In genomic region chr20:18728867-18729224, GRCh38 we compare ENCODE assay signal across 12 cellular contexts.
DNase-seq lines count a peak whose midpoint lies in the region; ATAC-seq and TF ChIP-seq lines count a peak whose summit lies in the region.
"Had no signal": no experiment of that assay in that cellular context is flagged by ENCODE, and none has a peak within 500 bp of the region (broad histone marks: within the 10 kb centered on the region; RNA-seq: fewer than 3 reads in every experiment).

No MANE protein-coding gene starts in this region.

- peak; percentile 23 for ATAC-seq in GM19328 (IDR thresholded peaks at IDR 0.05; ENCODE audit: unreplicated experiment)
- peak; percentile 28 for ATAC-seq in HG02610 (IDR thresholded peaks at IDR 0.05; ENCODE audit: unreplicated experiment)
- ATAC-seq in HG03342 (IDR thresholded peaks at IDR 0.05; ENCODE audit: unreplicated experiment) = peak; percentile 32
- peak; percentile 17 for ATAC-seq in stimulated activated memory B cell treated with anti-CD40 and anti-IgM and Interleukin-4, amounts not matched to agents 10 μg/mL and 1 μg/mL and 100 μg/mL, for 72 hours

- no peak overlapping the region for H3K9ac ChIP-seq in endodermal cell (ENCODE audit: extremely low read depth, low read length, poor library complexity, severe bottlenecking)

- TF ChIP-seq CTCF in chondrocyte (IDR thresholded peaks at IDR 0.05) = no peak
- TF ChIP-seq CTCF in ascending aorta (IDR thresholded peaks at IDR 0.05) = no peak
- no peak for TF ChIP-seq CTCF in endodermal cell (conservative IDR thresholded peaks at IDR 0.05)

- no peaks in the 10 kb centered on the region for H3K9me3 ChIP-seq in ascending aorta
- H3K9me3 ChIP-seq in endodermal cell (ENCODE audit: control insufficient read depth, low read length) = no peaks in the 10 kb centered on the region
- H3K9me3 ChIP-seq: colonic mucosa, stomach had no signal

- H3K36me3 ChIP-seq in ascending aorta (no peaks in the 10 kb centered on the region), endodermal cell (ENCODE audit: control insufficient read depth, insufficient read depth, low read length) (no peaks in the 10 kb centered on the region)
- H3K36me3 ChIP-seq: colonic mucosa, stomach had no signal

- no peaks in the 10 kb centered on the region for H3K9me3 Mint-ChIP-seq in stimulated activated memory B cell treated with anti-CD40 and anti-IgM and Interleukin-4, amounts not matched to agents 10 μg/mL and 1 μg/mL and 100 μg/mL, for 72 hours
- H3K9me3 Mint-ChIP-seq in chondrocyte (ENCODE audit: low read depth) (no peaks in the 10 kb centered on the region), endodermal cell (no peaks in the 10 kb centered on the region)

- H3K27me3 Mint-ChIP-seq in stimulated activated memory B cell treated with anti-CD40 and anti-IgM and Interleukin-4, amounts not matched to agents 10 μg/mL and 1 μg/mL and 100 μg/mL, for 72 hours = no peaks in the 10 kb centered on the region
- H3K27me3 Mint-ChIP-seq in chondrocyte (ENCODE audit: low read depth) (no peaks in the 10 kb centered on the region), endodermal cell (ENCODE audit: insufficient read depth) (no peaks in the 10 kb centered on the region)

- H3K27ac ChIP-seq in ascending aorta (no peak overlapping the region), endodermal cell (ENCODE audit: low read depth, low read length) (no peak overlapping the region)
- H3K27ac ChIP-seq: colonic mucosa, stomach had no signal

- DNase-seq in chondrocyte (ENCODE audit: low spot score) (no peak), ascending aorta (ENCODE audit: low spot score in 2 of 2) (no peak), NCI-H69 (lab: John Stamatoyannopoulos, UW) (no peak), endodermal cell (no peak)
- DNase-seq: colonic mucosa, foreskin fibroblast, NCI-H2029 treated with DMSO at 0.1 percent for 48 hours, stomach had no signal

- intact Hi-C loops in ascending aorta (cut with DNase I) = no loop called here

- H3K36me3 Mint-ChIP-seq in stimulated activated memory B cell treated with anti-CD40 and anti-IgM and Interleukin-4, amounts not matched to agents 10 μg/mL and 1 μg/mL and 100 μg/mL, for 72 hours = peaks cover 9% of the 10 kb centered on the region
- no peaks in the 10 kb centered on the region for H3K36me3 Mint-ChIP-seq in chondrocyte (ENCODE audit: low read depth)
- H3K36me3 Mint-ChIP-seq in endodermal cell (ENCODE audit: low read depth) = no peaks in the 10 kb centered on the region

- WGBS in endodermal cell (ENCODE audit: insufficient coverage in 1 of 2, insufficient read length in 1 of 2), 2 experiments = 92 to 96% methylated on average over 2 to 5 of the region's 5 CpGs

- H3K27me3 ChIP-seq in ascending aorta (no peaks in the 10 kb centered on the region), endodermal cell (ENCODE audit: control insufficient read depth, insufficient read depth, low read length, poor library complexity, severe bottlenecking) (no peaks in the 10 kb centered on the region)
- H3K27me3 ChIP-seq: colonic mucosa, stomach had no signal

- H3K4me3 Mint-ChIP-seq in stimulated activated memory B cell treated with anti-CD40 and anti-IgM and Interleukin-4, amounts not matched to agents 10 μg/mL and 1 μg/mL and 100 μg/mL, for 72 hours = peak overlapping the region; percentile 47
- no peak overlapping the region for H3K4me3 Mint-ChIP-seq in chondrocyte (ENCODE audit: unreplicated experiment)
- no peak overlapping the region for H3K4me3 Mint-ChIP-seq in endodermal cell

- H3K4me3 ChIP-seq in ascending aorta (no peak overlapping the region), endodermal cell (ENCODE audit: low read length) (no peak overlapping the region)
- H3K4me3 ChIP-seq: colonic mucosa, stomach had no signal

- H3K4me1 ChIP-seq in ascending aorta (no peaks in the 10 kb centered on the region), endodermal cell (ENCODE audit: control insufficient read depth, insufficient read depth, low read length) (peaks cover 4% of the 10 kb centered on the region)
- H3K4me1 ChIP-seq: colonic mucosa, stomach had no signal

- peak overlapping the region; percentile 61 for H3K27ac Mint-ChIP-seq in stimulated activated memory B cell treated with anti-CD40 and anti-IgM and Interleukin-4, amounts not matched to agents 10 μg/mL and 1 μg/mL and 100 μg/mL, for 72 hours
- H3K27ac Mint-ChIP-seq in chondrocyte (ENCODE audit: unreplicated experiment) = no peak overlapping the region
- H3K27ac Mint-ChIP-seq in endodermal cell = no peak overlapping the region

- peaks cover 43% of the 10 kb centered on the region for H3K4me1 Mint-ChIP-seq in stimulated activated memory B cell treated with anti-CD40 and anti-IgM and Interleukin-4, amounts not matched to agents 10 μg/mL and 1 μg/mL and 100 μg/mL, for 72 hours
- peaks cover 15% of the 10 kb centered on the region for H3K4me1 Mint-ChIP-seq in chondrocyte (ENCODE audit: low read depth)
- peaks cover 22% of the 10 kb centered on the region for H3K4me1 Mint-ChIP-seq in endodermal cell
